In genomic region chr15:73232771-73233170, GRCh38 we compare ENCODE assay signal across 1 cellular context.
TF ChIP-seq lines count a peak whose summit lies in the region.

No MANE protein-coding gene starts in this region.

TF ChIP-seq in IMR-90, 13 proteins besides CTCF, POLR2A, EP300 and RAD21:
- TF ChIP-seq ELK1 (IDR thresholded peaks at IDR 0.05; ENCODE audit: borderline replicate concordance, low read depth, low read length) (no peak), SMC3 (IDR thresholded peaks at IDR 0.05; ENCODE audit: low read depth, low read length) (no peak), USF2 (IDR thresholded peaks at IDR 0.05; ENCODE audit: low read depth, low read length) (no peak), FOS (IDR thresholded peaks at IDR 0.05; ENCODE audit: low read depth, low read length) (no peak), CHD1 (IDR thresholded peaks at IDR 0.05; ENCODE audit: low read depth, low read length) (no peak), RFX5 (IDR thresholded peaks at IDR 0.05; ENCODE audit: low read depth, low read length) (no peak), MXI1 (IDR thresholded peaks at IDR 0.05; ENCODE audit: borderline replicate concordance, low read depth, low read length) (no peak), MAZ (IDR thresholded peaks at IDR 0.05; ENCODE audit: borderline replicate concordance, low read depth, low read length) (no peak), BHLHE40 (IDR thresholded peaks at IDR 0.05; ENCODE audit: low read depth, low read length) (no peak), MAFK (IDR thresholded peaks at IDR 0.05; ENCODE audit: low read depth, low read length) (no peak), NFE2L2 (IDR thresholded peaks at IDR 0.05; ENCODE audit: low read depth, low read length) (no peak), CEBPB (IDR thresholded peaks at IDR 0.05; ENCODE audit: low read depth, low read length) (no peak), RCOR1 (IDR thresholded peaks at IDR 0.05; ENCODE audit: insufficient replicate concordance, low read length) (no peak)
